ENCODE assay signal across 8 cellular contexts in the genomic region with DNA sequence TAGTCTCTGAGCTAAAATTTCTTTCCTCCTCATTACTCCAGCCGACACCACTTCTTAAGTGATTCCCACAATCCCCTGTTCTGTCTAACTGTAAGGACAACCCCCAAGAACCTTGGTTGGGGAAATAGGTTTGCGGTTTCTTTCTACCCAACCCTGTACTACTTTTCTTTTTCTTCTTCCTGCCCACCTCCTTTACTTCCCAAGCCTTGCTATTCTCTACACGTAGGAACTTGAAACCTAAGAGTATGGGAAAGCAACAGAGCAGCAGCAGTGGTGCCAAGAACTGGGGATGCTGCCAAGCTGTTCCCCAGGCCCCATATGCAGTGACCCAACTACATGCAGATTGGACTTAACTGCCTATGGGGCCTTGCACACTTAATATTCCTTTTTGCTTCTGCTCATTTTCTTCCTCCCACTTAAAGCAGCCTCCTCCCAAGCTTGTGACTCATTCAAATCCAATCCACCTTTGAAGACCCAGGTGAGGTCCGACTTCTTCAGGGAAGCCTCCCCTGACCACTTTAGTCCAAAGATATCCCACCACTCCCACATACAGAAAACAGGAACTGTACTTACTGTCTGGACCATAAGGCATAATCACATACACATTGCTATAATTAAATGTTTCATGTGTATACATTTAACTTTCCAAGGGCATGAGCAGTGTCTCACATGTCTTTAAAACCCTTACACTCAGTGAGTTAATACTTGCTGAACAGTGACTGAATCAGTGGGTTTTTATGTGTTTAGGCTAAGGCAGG. TPM values are rescaled to one million over a fixed set of nuclear protein-coding genes. Genes with fewer than 3 reads are reported as not detected.
DNase-seq lines count a peak whose midpoint lies in the region; ATAC-seq and TF ChIP-seq lines count a peak whose summit lies in the region.

No MANE protein-coding gene starts in this region.

- no peaks in the 10 kb centered on the region for H3K27me3 Mint-ChIP-seq in activated naive CD8-positive, alpha-beta T cell treated with anti-CD3 and anti-CD28 coated beads for 36 hours

- no peak for ATAC-seq in right lobe of liver
- no peak for ATAC-seq in HG02642 (IDR thresholded peaks at IDR 0.05; ENCODE audit: poor library complexity, unreplicated experiment)
- ATAC-seq in HG03135 (IDR thresholded peaks at IDR 0.05; ENCODE audit: unreplicated experiment): no peak
- ATAC-seq in left colon: no peak

- H3K4me1 ChIP-seq in HAP-1 (peaks cover 22% of the 10 kb centered on the region), right lobe of liver (peaks cover 0 to 18% (median 0%) of the 10 kb centered on the region in 4 donors)

- WGBS in right lobe of liver (ENCODE audit: insufficient coverage, low coverage, low lambda C conversion rate, missing lambda C conversion rate): 34% methylated on average over 4 of the region's 4 CpGs

- H3K27ac Mint-ChIP-seq in activated naive CD8-positive, alpha-beta T cell treated with anti-CD3 and anti-CD28 coated beads for 36 hours: peak overlapping the region; percentile 86

- peaks cover 42% of the 10 kb centered on the region for H3K4me1 Mint-ChIP-seq in activated naive CD8-positive, alpha-beta T cell treated with anti-CD3 and anti-CD28 coated beads for 36 hours

- peak; percentile 22 for DNase-seq in ACHN
- peak in 1 of 2 experiments; percentile 10 for DNase-seq in HAP-1 (ENCODE audit: low spot score in 2 of 2)
- DNase-seq in activated naive CD8-positive, alpha-beta T cell treated with anti-CD3 and anti-CD28 coated beads for 36 hours: no peak
- DNase-seq in right lobe of liver: no peak
- DNase-seq in stimulated activated CD8-positive, alpha-beta memory T cell treated with anti-CD3 and anti-CD28 coated beads, Interleukin-4, amount 100 ng/mL, for 48 hours: no peak
- DNase-seq in left colon: no peak

- H3K4me3 ChIP-seq in HAP-1 (peak overlapping the region; percentile 61), right lobe of liver (peak overlapping the region; percentile 59 to 84 (median 69))

- peak overlapping the region; percentile 82 for H3K4me3 Mint-ChIP-seq in activated naive CD8-positive, alpha-beta T cell treated with anti-CD3 and anti-CD28 coated beads for 36 hours

- peaks cover 1% of the 10 kb centered on the region for H3K9me3 Mint-ChIP-seq in activated naive CD8-positive, alpha-beta T cell treated with anti-CD3 and anti-CD28 coated beads for 36 hours

- H3K36me3 Mint-ChIP-seq in activated naive CD8-positive, alpha-beta T cell treated with anti-CD3 and anti-CD28 coated beads for 36 hours: peaks cover 48% of the 10 kb centered on the region

- H3K9me3 ChIP-seq in HAP-1 (no peaks in the 10 kb centered on the region), right lobe of liver (no peaks in the 10 kb centered on the region)

- H3K27me3 ChIP-seq in HAP-1 (ENCODE audit: low read depth) (no peaks in the 10 kb centered on the region), right lobe of liver (no peaks in the 10 kb centered on the region)

- no peak overlapping the region for H3K27ac ChIP-seq in right lobe of liver

- H3K36me3 ChIP-seq in HAP-1 (replicated peaks): peaks cover 4% of the 10 kb centered on the region
- H3K36me3 ChIP-seq in right lobe of liver: no peaks in the 10 kb centered on the region

- intact Hi-C loops in right lobe of liver (cut with DNase I): no loop called here
- intact Hi-C loops in left colon (cut with DNase I, micrococcal nuclease): no loop called here

- no peak for TF ChIP-seq POLR2A in right lobe of liver (IDR thresholded peaks at IDR 0.05)

- TF ChIP-seq CTCF in right lobe of liver (IDR thresholded peaks at IDR 0.05): no peak

- in situ Hi-C loops in ACHN (cut with HindIII; ENCODE audit: low pct_ligation_motif_present, low pct_unique_long_range_greater_than_20kb, low sequenced_read_pairs) (no loop called here), HAP-1 (cut with MboI; ENCODE audit: low sequenced_read_pairs) (no loop called here)

RNA-seq across cellular contexts. Expression of a gene that starts 1.7 kb away (rescaled TPM):
- total RNA-seq in activated naive CD8-positive, alpha-beta T cell treated with anti-CD3 and anti-CD28 coated beads for 36 hours: 1 to 10 TPM; 7.4 to 8.0 TPM
- 1 to 10 TPM; 2.9 to 5.0 (median 4.3) TPM for total RNA-seq in right lobe of liver
- total RNA-seq in left colon: 1 to 10 TPM; 3.8 to 4.0 TPM
